Comparison of ENCODE assay signal across 22 cellular contexts in the genomic region with DNA sequence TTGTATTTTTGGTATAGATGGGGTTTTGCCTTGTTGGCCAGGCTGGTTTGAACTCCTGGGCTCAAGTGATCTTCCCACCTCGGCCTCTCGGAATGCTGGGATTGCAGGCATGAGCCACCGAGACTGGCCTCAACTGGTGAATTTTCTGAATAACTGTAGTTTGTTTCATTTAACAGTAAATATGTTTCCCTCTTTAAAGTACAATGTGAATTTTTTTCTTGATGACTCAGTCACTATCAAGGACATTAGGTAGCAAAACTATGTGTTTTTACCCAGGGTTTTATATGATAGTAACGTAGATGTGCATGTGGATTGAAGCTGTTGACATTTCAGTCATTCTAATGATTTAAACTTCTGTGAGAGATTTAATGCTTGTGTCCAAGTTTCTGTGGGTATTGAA.
"Had no signal": no experiment of that assay in that cellular context is flagged by ENCODE, and none has a peak within 500 bp of the region (broad histone marks: within the 10 kb centered on the region; RNA-seq: fewer than 3 reads in every experiment).

No MANE protein-coding gene starts in this region.

- H3K9me3 Mint-ChIP-seq: activated naive CD8-positive, alpha-beta T cell treated with anti-CD3 and anti-CD28 coated beads, Interleukin-2, amount 50 U/mL, for 24 hours; activated T-helper 1 cell treated with anti-CD3 and anti-CD28 coated beads, Interleukin-12 subunit alpha, Interleukin-12 subunit beta, Interleukin-2, Interleukin-4 antibody, amounts not matched to agents 30 ng/mL and 10 ng/mL and 1 ng/mL, durations not matched to agents 14 hours and 24 hours and 36 hours; endodermal cell; naive thymus-derived CD8-positive, alpha-beta T cell; neural progenitor cell had no signal

- ATAC-seq: activated naive CD8-positive, alpha-beta T cell treated with anti-CD3 and anti-CD28 coated beads, Interleukin-2, amount 50 U/mL, for 24 hours; naive thymus-derived CD8-positive, alpha-beta T cell had no signal

- H3K4me3 Mint-ChIP-seq: activated naive CD8-positive, alpha-beta T cell treated with anti-CD3 and anti-CD28 coated beads, Interleukin-2, amount 50 U/mL, for 24 hours; activated T-helper 1 cell treated with anti-CD3 and anti-CD28 coated beads, Interleukin-12 subunit alpha, Interleukin-12 subunit beta, Interleukin-2, Interleukin-4 antibody, amounts not matched to agents 30 ng/mL and 10 ng/mL and 1 ng/mL, durations not matched to agents 14 hours and 24 hours and 36 hours; endodermal cell; naive thymus-derived CD8-positive, alpha-beta T cell; neural progenitor cell had no signal

- H3K27me3 ChIP-seq: hepatocyte, neural progenitor cell, spleen, upper lobe of left lung had no signal

- H3K4me1 ChIP-seq: left ventricle myocardium inferior, neural progenitor cell, upper lobe of left lung had no signal

- H3K9me3 ChIP-seq: left ventricle myocardium inferior, spleen, thoracic aorta, upper lobe of left lung had no signal

- H3K4me3 ChIP-seq: coronary artery, hepatocyte, left ventricle myocardium inferior, neural progenitor cell, spleen, thoracic aorta, upper lobe of left lung had no signal

- H3K4me1 Mint-ChIP-seq: activated naive CD8-positive, alpha-beta T cell treated with anti-CD3 and anti-CD28 coated beads, Interleukin-2, amount 50 U/mL, for 24 hours; endodermal cell; neural progenitor cell had no signal

- H3K27me3 Mint-ChIP-seq: activated naive CD8-positive, alpha-beta T cell treated with anti-CD3 and anti-CD28 coated beads, Interleukin-2, amount 50 U/mL, for 24 hours; naive thymus-derived CD8-positive, alpha-beta T cell; progenitor cell of endocrine pancreas had no signal

- H3K27ac ChIP-seq: coronary artery, hepatocyte, left ventricle myocardium inferior, neural progenitor cell, spleen, thoracic aorta had no signal

- DNase-seq: activated CD4-positive, alpha-beta T cell treated with anti-CD3 and anti-CD28 coated beads for 4 hours; activated CD4-positive, alpha-beta T cell treated with anti-CD3 and anti-CD28 coated beads, Interleukin-2, amount 50 U/mL, for 48 hours; activated CD4-positive, CD25-positive, alpha-beta regulatory T cell; activated gamma-delta T cell; activated naive CD4-positive, alpha-beta T cell treated with anti-CD3 and anti-CD28 coated beads, Interleukin-2, amount 50 U/mL, for 16 hours; activated naive CD8-positive, alpha-beta T cell treated with anti-CD3 and anti-CD28 coated beads, Interleukin-2, amount 50 U/mL, for 24 hours; aorta; endodermal cell; foreskin melanocyte; left ventricle myocardium inferior; naive thymus-derived CD8-positive, alpha-beta T cell; retina; spleen; stimulated activated CD4-positive, alpha-beta T cell treated with anti-CD3 and anti-CD28 coated beads, Interleukin-4, amount 100 ng/mL, for 1 hour; stimulated activated naive CD4-positive, alpha-beta T cell; upper lobe of left lung had no signal

- H3K27ac Mint-ChIP-seq: activated naive CD8-positive, alpha-beta T cell treated with anti-CD3 and anti-CD28 coated beads, Interleukin-2, amount 50 U/mL, for 24 hours; activated T-helper 1 cell treated with anti-CD3 and anti-CD28 coated beads, Interleukin-12 subunit alpha, Interleukin-12 subunit beta, Interleukin-2, Interleukin-4 antibody, amounts not matched to agents 30 ng/mL and 10 ng/mL and 1 ng/mL, durations not matched to agents 14 hours and 24 hours and 36 hours; endodermal cell; neural progenitor cell; progenitor cell of endocrine pancreas had no signal
